ENCODE assay signal across 2 cellular contexts in genomic region chr17:81722184-81723120, GRCh38.
TF ChIP-seq lines count a peak whose summit lies in the region.

No MANE protein-coding gene starts in this region.

TF ChIP-seq in GM12891, 5 proteins besides CTCF, POLR2A, EP300 and RAD21:
- TF ChIP-seq POLR2AphosphoS5 (IDR thresholded peaks at IDR 0.05; ENCODE audit: low read depth, low read length) (no peak), POU2F2 (IDR thresholded peaks at IDR 0.05; ENCODE audit: low read depth, low read length) (no peak), TAF1 (IDR thresholded peaks at IDR 0.05; ENCODE audit: low read depth, low read length) (no peak), PAX5 (IDR thresholded peaks at IDR 0.05; ENCODE audit: insufficient read depth, low read length, severe bottlenecking) (no peak), SPI1 (IDR thresholded peaks at IDR 0.05; ENCODE audit: low read depth, low read length) (no peak)

TF ChIP-seq in H1, 55 proteins besides CTCF, POLR2A, EP300 and RAD21:
- TF ChIP-seq GTF2F1 (IDR thresholded peaks at IDR 0.05; ENCODE audit: borderline replicate concordance, low read depth, low read length) (no peak), CTBP2 (IDR thresholded peaks at IDR 0.05; ENCODE audit: borderline replicate concordance, insufficient read depth, insufficient read length, low read length) (no peak), YY1 (IDR thresholded peaks at IDR 0.05; ENCODE audit: low read depth, low read length) (peak; percentile 6; the same call in 1 of the 2 replicates), RNF2 (IDR thresholded peaks at IDR 0.05; ENCODE audit: borderline replicate concordance, low read depth, low read length, missing control alignments, poor library complexity, severe bottlenecking) (no peak), MAFK (IDR thresholded peaks at IDR 0.05; ENCODE audit: low read depth, low read length) (peak; percentile 99), CBX8 (IDR thresholded peaks at IDR 0.05; ENCODE audit: borderline replicate concordance, low read depth, low read length) (no peak), CBX5 (IDR thresholded peaks at IDR 0.05; ENCODE audit: low read depth, low read length) (no peak), POLR2AphosphoS5 (IDR thresholded peaks at IDR 0.05; ENCODE audit: low read depth, low read length) (0 out of 2 replicates have a peak, but pooled peaks have one; percentile 34), BACH1 (IDR thresholded peaks at IDR 0.05; ENCODE audit: low read length) (peak; percentile 99), TEAD4 (IDR thresholded peaks at IDR 0.05; ENCODE audit: low read depth, low read length) (no peak), CREB1 (IDR thresholded peaks at IDR 0.05) (no peak), EZH2 (IDR thresholded peaks at IDR 0.05; ENCODE audit: low read depth, low read length, severe bottlenecking) (no peak)
